In the genomic region with DNA sequence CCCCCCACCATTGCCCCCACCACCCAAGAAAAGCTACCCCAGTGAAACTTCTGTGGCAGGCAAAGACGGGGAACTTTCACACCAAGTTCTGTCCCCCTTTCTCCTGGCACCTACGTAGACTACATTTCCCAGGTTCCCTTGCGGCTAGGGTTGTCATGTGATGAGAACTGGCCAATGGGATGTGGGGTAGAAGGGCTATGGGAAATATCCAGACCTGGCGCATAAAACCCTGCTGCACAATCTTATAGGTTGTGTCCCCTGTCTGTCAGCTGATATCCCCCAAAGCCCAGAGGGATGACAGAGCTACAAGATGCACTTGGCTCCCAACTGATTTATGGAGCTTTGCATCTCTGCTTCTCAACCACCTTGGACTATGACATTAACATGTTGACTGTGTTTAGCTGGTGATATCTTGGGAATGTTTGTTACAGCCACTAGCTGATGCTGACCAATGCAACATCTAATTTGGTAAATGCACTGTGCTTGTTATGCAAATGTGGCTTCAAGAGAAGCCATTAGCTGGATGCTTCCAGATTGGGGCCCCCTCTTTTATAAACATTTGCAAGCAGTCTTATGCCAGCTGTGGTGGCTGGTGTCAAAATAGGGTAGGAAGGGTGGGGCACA, we compare ENCODE assay signal across 14 cellular contexts. TPM values are rescaled to one million over a fixed set of nuclear protein-coding genes. Genes with fewer than 3 reads are reported as not detected.
DNase-seq lines count a peak whose midpoint lies in the region; ATAC-seq and TF ChIP-seq lines count a peak whose summit lies in the region.
"Had no signal": no experiment of that assay in that cellular context is flagged by ENCODE, and none has a peak within 500 bp of the region (broad histone marks: within the 10 kb centered on the region; RNA-seq: fewer than 3 reads in every experiment).

No MANE protein-coding gene starts in this region.

- peaks cover 1% of the 10 kb centered on the region; the same call in 1 of the 2 replicates for H3F3A ChIP-seq in MM.1S (ENCODE audit: insufficient read depth, low read length)

- H3K27me3 Mint-ChIP-seq in activated CD8-positive, alpha-beta memory T cell treated with anti-CD3 and anti-CD28 coated beads, Interleukin-2, amount 10 ng/mL, durations not matched to agents 7 days and 5 days, result no peaks in the 10 kb centered on the region
- no peaks in the 10 kb centered on the region for H3K27me3 Mint-ChIP-seq in activated B cell treated with CpG ODN at 0.5 μM for 24 hours

- no peaks in the 10 kb centered on the region for H3K9me2 ChIP-seq in MM.1S (replicated peaks; ENCODE audit: insufficient read depth, low read length)

- H3K27me3 ChIP-seq in MM.1S (replicated peaks; ENCODE audit: insufficient read depth, low read length) (no peaks in the 10 kb centered on the region), vagina (no peaks in the 10 kb centered on the region)
- H3K27me3 ChIP-seq: Peyer's patch had no signal

- H3K9me3 ChIP-seq in MM.1S (replicated peaks; ENCODE audit: insufficient read depth, low read length), result no peaks in the 10 kb centered on the region
- no peaks in the 10 kb centered on the region for H3K9me3 ChIP-seq in vagina
- H3K9me3 ChIP-seq: Peyer's patch, stomach had no signal

- no peaks in the 10 kb centered on the region for H3K9me3 Mint-ChIP-seq in activated CD8-positive, alpha-beta memory T cell treated with anti-CD3 and anti-CD28 coated beads, Interleukin-2, amount 10 ng/mL, durations not matched to agents 7 days and 5 days (ENCODE audit: low read depth)
- H3K9me3 Mint-ChIP-seq in activated B cell treated with CpG ODN at 0.5 μM for 24 hours, result no peaks in the 10 kb centered on the region

- H3K4me1 Mint-ChIP-seq in activated CD8-positive, alpha-beta memory T cell treated with anti-CD3 and anti-CD28 coated beads, Interleukin-2, amount 10 ng/mL, durations not matched to agents 7 days and 5 days, result peaks cover 14% of the 10 kb centered on the region
- H3K4me1 Mint-ChIP-seq in activated B cell treated with CpG ODN at 0.5 μM for 24 hours, result peaks cover 24% of the 10 kb centered on the region

- POLR2A ChIA-PET in activated B cell treated with CpG ODN at 0.5 μM for 24 hours (lab: Charles Lee), result interaction anchor here (0.7 to 1.2 kb wide), 3 partner anchors 12 to 40 kb away, joined by 3 read pairs; a partner anchor contains a TSS

- H3K36me3 Mint-ChIP-seq in activated CD8-positive, alpha-beta memory T cell treated with anti-CD3 and anti-CD28 coated beads, Interleukin-2, amount 10 ng/mL, durations not matched to agents 7 days and 5 days, result peaks cover 26% of the 10 kb centered on the region
- H3K36me3 Mint-ChIP-seq in activated B cell treated with CpG ODN at 0.5 μM for 24 hours (ENCODE audit: low read depth), result peaks cover 19% of the 10 kb centered on the region

- no peaks in the 10 kb centered on the region; the same call in 1 of the 2 replicates for H3K36me3 ChIP-seq in MM.1S (replicated peaks; ENCODE audit: insufficient read depth, low read length)
- no peaks in the 10 kb centered on the region for H3K36me3 ChIP-seq in vagina

- H3K4me3 Mint-ChIP-seq in activated CD8-positive, alpha-beta memory T cell treated with anti-CD3 and anti-CD28 coated beads, Interleukin-2, amount 10 ng/mL, durations not matched to agents 7 days and 5 days, result no peak overlapping the region
- no peak overlapping the region for H3K4me3 Mint-ChIP-seq in activated B cell treated with CpG ODN at 0.5 μM for 24 hours

- H3K4me3 ChIP-seq in MM.1S (ENCODE audit: low read length) (no peak overlapping the region), vagina (no peak overlapping the region)
- H3K4me3 ChIP-seq: Peyer's patch, stomach had no signal

- H4K20me1 ChIP-seq in MM.1S (ENCODE audit: insufficient read depth, low read length), result no peaks in the 10 kb centered on the region

- no peak overlapping the region for H3K27ac ChIP-seq in MM.1S (ENCODE audit: low read length)
- no peak overlapping the region for H3K27ac ChIP-seq in vagina
- H3K27ac ChIP-seq: Peyer's patch, stomach had no signal

- no peak for TF ChIP-seq POLR2A in vagina (IDR thresholded peaks at IDR 0.05)

- no peak overlapping the region for H2AFZ ChIP-seq in MM.1S (ENCODE audit: low read length)

- intact Hi-C loops in activated B cell treated with CpG ODN at 0.5 μM for 24 hours (cut with micrococcal nuclease) (no loop called here), vagina (cut with DNase I) (no loop called here)

- CTCF ChIA-PET in activated CD8-positive, alpha-beta memory T cell treated with anti-CD3 and anti-CD28 coated beads, Interleukin-2, amount 10 ng/mL, durations not matched to agents 7 days and 5 days (lab: Charles Lee), result interaction anchor here (0.9 to 1.6 kb wide), 6 partner anchors 9 to 245 kb away, joined by 3 to 4 read pairs (median 3); a partner anchor contains a TSS
- CTCF ChIA-PET in activated B cell treated with CpG ODN at 0.5 μM for 24 hours (lab: Charles Lee), result interaction anchor here (0.6 to 1.0 kb wide), 2 partner anchors 41 to 298 kb away, joined by 3 read pairs; no protein-coding TSS in a partner anchor

- no peak overlapping the region for H3K9ac ChIP-seq in MM.1S (ENCODE audit: low read length)

- peaks cover 47% of the 10 kb centered on the region for H3K79me2 ChIP-seq in MM.1S (ENCODE audit: low read length)

- no peak overlapping the region for H3K27ac Mint-ChIP-seq in activated CD8-positive, alpha-beta memory T cell treated with anti-CD3 and anti-CD28 coated beads, Interleukin-2, amount 10 ng/mL, durations not matched to agents 7 days and 5 days
- H3K27ac Mint-ChIP-seq in activated B cell treated with CpG ODN at 0.5 μM for 24 hours, result no peak overlapping the region

- no peak overlapping the region for H3K4me2 ChIP-seq in MM.1S (ENCODE audit: low read depth, low read length)

- H3K4me1 ChIP-seq in MM.1S (ENCODE audit: low read length), result peaks cover 6% of the 10 kb centered on the region
- no peaks in the 10 kb centered on the region for H3K4me1 ChIP-seq in vagina

- TF ChIP-seq CTCF in MM.1S (IDR thresholded peaks at IDR 0.05; ENCODE audit: low read length) (no peak), activated B cell treated with CpG ODN at 0.5 μM for 24 hours (IDR thresholded peaks at IDR 0.05) (no peak), vagina (IDR thresholded peaks at IDR 0.05) (no peak)

- DNase-seq in activated CD8-positive, alpha-beta memory T cell treated with anti-CD3 and anti-CD28 coated beads, Interleukin-2, amount 10 ng/mL, durations not matched to agents 7 days and 5 days, result peak; percentile 56
- no peak for DNase-seq in activated CD8-positive, alpha-beta memory T cell treated with anti-CD3 and anti-CD28 coated beads for 24 hours
- peak; percentile 14 for DNase-seq in MM.1S
- no peak for DNase-seq in activated B cell treated with CpG ODN at 0.5 μM for 24 hours
- peak; percentile 40 for DNase-seq in stimulated activated CD8-positive, alpha-beta memory T cell treated with anti-CD3 and anti-CD28 coated beads, Interleukin-4, amount 100 ng/mL, for 48 hours
- no peak for DNase-seq in iPS-NIHi7 (ENCODE audit: extremely low spot score)
- no peak for DNase-seq in vagina (ENCODE audit: extremely low spot score in 2 of 2)
- DNase-seq: AML-193, NCI-H1417 treated with DMSO at 0.1 percent for 48 hours, Peyer's patch, stomach had no signal

- no peak for ATAC-seq in activated CD8-positive, alpha-beta memory T cell treated with anti-CD3 and anti-CD28 coated beads, Interleukin-2, amount 10 ng/mL, durations not matched to agents 7 days and 5 days
- peak; percentile 34 for ATAC-seq in activated B cell treated with CpG ODN at 0.5 μM for 24 hours (ENCODE audit: low read depth)
- ATAC-seq in GM21367 (IDR thresholded peaks at IDR 0.05; ENCODE audit: unreplicated experiment), result no peak

RNA-seq across cellular contexts. Expression of a gene that starts 6.1 kb away (rescaled TPM):
- total RNA-seq in activated CD8-positive, alpha-beta memory T cell treated with anti-CD3 and anti-CD28 coated beads, Interleukin-2, amount 10 ng/mL, durations not matched to agents 7 days and 5 days, result 10 to 100 TPM; 13.8 to 22.3 TPM
- total RNA-seq in activated B cell treated with CpG ODN at 0.5 μM for 24 hours (18.7 and 22.6 TPM in 2 replicates), vagina (21.9 TPM)
- total RNA-seq: osteocyte had no signal

RNA-seq across cellular contexts. Expression of a gene that starts 11.3 kb away (rescaled TPM):
- 100 to 1,000 TPM in 1 of 2 experiments, 10 to 100 TPM in 1; 98.5 to 114 TPM for total RNA-seq in activated CD8-positive, alpha-beta memory T cell treated with anti-CD3 and anti-CD28 coated beads, Interleukin-2, amount 10 ng/mL, durations not matched to agents 7 days and 5 days
- 105 and 121 TPM in 2 replicates for total RNA-seq in activated B cell treated with CpG ODN at 0.5 μM for 24 hours
- total RNA-seq in vagina, result 5.9 TPM
- total RNA-seq: glomerular endothelial cell, osteocyte had no signal

RNA-seq across cellular contexts. Expression of a gene that starts 21.7 kb away (rescaled TPM):
- total RNA-seq in activated CD8-positive, alpha-beta memory T cell treated with anti-CD3 and anti-CD28 coated beads, Interleukin-2, amount 10 ng/mL, durations not matched to agents 7 days and 5 days, result 10 to 100 TPM; 13.7 to 22.2 TPM
- total RNA-seq in activated B cell treated with CpG ODN at 0.5 μM for 24 hours, result 94.7 and 101 TPM in 2 replicates
- total RNA-seq in vagina, result 129 TPM

RNA-seq across cellular contexts. Expression of a gene that starts 23.8 kb away (rescaled TPM):
- total RNA-seq in activated CD8-positive, alpha-beta memory T cell treated with anti-CD3 and anti-CD28 coated beads, Interleukin-2, amount 10 ng/mL, durations not matched to agents 7 days and 5 days, result 100 to 1,000 TPM in 1 of 2 experiments, 10 to 100 TPM in 1; 77.2 to 100 TPM
- 53.5 and 55.6 TPM in 2 replicates for total RNA-seq in activated B cell treated with CpG ODN at 0.5 μM for 24 hours
- 62.9 TPM for total RNA-seq in vagina

RNA-seq across cellular contexts. Expression of a gene that starts 40.7 kb away (rescaled TPM):
- 1 to 10 TPM in 1 of 2 experiments, under 1 TPM in 1; 0.67 to 1.0 TPM for total RNA-seq in activated CD8-positive, alpha-beta memory T cell treated with anti-CD3 and anti-CD28 coated beads, Interleukin-2, amount 10 ng/mL, durations not matched to agents 7 days and 5 days
- 0.44 and 0.53 TPM in 2 replicates for total RNA-seq in activated B cell treated with CpG ODN at 0.5 μM for 24 hours
- total RNA-seq in vagina, result 1,239 TPM

Comparison
In these comparisons a context has a peak if more than half of its experiments do, and no peak if none do; other contexts are left out.
1. DNase-seq: peak in activated CD8-positive, alpha-beta memory T cell treated with anti-CD3 and anti-CD28 coated beads, Interleukin-2, amount 10 ng/mL, durations not matched to agents 7 days and 5 days (single experiment), MM.1S (single experiment) and stimulated activated CD8-positive, alpha-beta memory T cell treated with anti-CD3 and anti-CD28 coated beads, Interleukin-4, amount 100 ng/mL, for 48 hours (single experiment); none in activated CD8-positive, alpha-beta memory T cell treated with anti-CD3 and anti-CD28 coated beads for 24 hours (single experiment), activated B cell treated with CpG ODN at 0.5 μM for 24 hours (single experiment), iPS-NIHi7 (single experiment) and vagina (0 of 2).
2. RNA of a gene that starts 11.3 kb away (total RNA-seq): 105 to 121 TPM in activated B cell treated with CpG ODN at 0.5 μM for 24 hours and 98.5 to 114 TPM in activated CD8-positive, alpha-beta memory T cell treated with anti-CD3 and anti-CD28 coated beads, Interleukin-2, amount 10 ng/mL, durations not matched to agents 7 days and 5 days; 5.9 TPM in vagina (single experiment); every median in the first group is over 10 times any median in the second.